ENCODE assay signal across 14 cellular contexts in genomic region chr10:11141571-11142091, GRCh38.
DNase-seq lines count a peak whose midpoint lies in the region; ATAC-seq and TF ChIP-seq lines count a peak whose summit lies in the region.
"Had no signal": no experiment of that assay in that cellular context is flagged by ENCODE, and none has a peak within 500 bp of the region (broad histone marks: within the 10 kb centered on the region; RNA-seq: fewer than 3 reads in every experiment).

No MANE protein-coding gene starts in this region.

- H3K4me1 Mint-ChIP-seq in activated naive CD4-positive, alpha-beta T cell treated with anti-CD3 and anti-CD28 coated beads for 36 hours (ENCODE audit: low read depth): peaks cover 60% of the 10 kb centered on the region
- peaks cover 70 to 80% (median 74%) of the 10 kb centered on the region in 3 donors for H3K4me1 Mint-ChIP-seq in T-cell
- H3K4me1 Mint-ChIP-seq in stimulated activated naive CD8-positive, alpha-beta T cell treated with anti-CD3 and anti-CD28 coated beads, Interleukin-15, amount 100 ng/mL, for 72 hours: peaks cover 74% of the 10 kb centered on the region

- peak in 1 of 4 experiments; percentile 9 for ATAC-seq in T-cell (replicated peaks in 1 of 4)
- ATAC-seq in stimulated activated naive CD8-positive, alpha-beta T cell treated with anti-CD3 and anti-CD28 coated beads, Interleukin-15, amount 100 ng/mL, for 72 hours: no peak
- ATAC-seq in GM18520 (IDR thresholded peaks at IDR 0.05; ENCODE audit: unreplicated experiment): no peak
- ATAC-seq in left cardiac atrium: no peak

- H3K36me3 Mint-ChIP-seq in activated naive CD4-positive, alpha-beta T cell treated with anti-CD3 and anti-CD28 coated beads for 36 hours (ENCODE audit: low read depth): no peaks in the 10 kb centered on the region
- no peaks in the 10 kb centered on the region for H3K36me3 Mint-ChIP-seq in T-cell

- no peak overlapping the region for H3K4me3 ChIP-seq in epithelial cell of esophagus (ENCODE audit: low read length)
- H3K4me3 ChIP-seq: cardiac muscle cell, esophagus squamous epithelium, skin epidermis, vagina had no signal

- TF ChIP-seq CTCF in epithelial cell of esophagus (IDR thresholded peaks at IDR 0.05; ENCODE audit: insufficient read depth, low read depth, low read length, missing control alignments): no peak

- H3K9me3 Mint-ChIP-seq in activated naive CD4-positive, alpha-beta T cell treated with anti-CD3 and anti-CD28 coated beads for 36 hours: no peaks in the 10 kb centered on the region
- H3K9me3 Mint-ChIP-seq in T-cell: no peaks in the 10 kb centered on the region
- H3K9me3 Mint-ChIP-seq in stimulated activated naive CD8-positive, alpha-beta T cell treated with anti-CD3 and anti-CD28 coated beads, Interleukin-15, amount 100 ng/mL, for 72 hours: no peaks in the 10 kb centered on the region

- DNase-seq in activated naive CD4-positive, alpha-beta T cell treated with anti-CD3 and anti-CD28 coated beads for 36 hours: no peak
- no peak for DNase-seq in activated naive CD4-positive, alpha-beta T cell treated with Interleukin-2 at 50 U/mL for 16 hours
- DNase-seq in T-cell (no peak), epithelial cell of esophagus (ENCODE audit: low read depth) (peak; percentile 17), COLO668 (lab: John Stamatoyannopoulos, UW; ENCODE audit: unreplicated experiment) (no peak), left cardiac atrium (no peak)
- DNase-seq in stimulated activated naive CD8-positive, alpha-beta T cell treated with anti-CD3 and anti-CD28 coated beads, Interleukin-15, amount 100 ng/mL, for 72 hours: no peak
- DNase-seq: esophagus squamous epithelium, NCI-H1092, NCI-H774 had no signal

- intact Hi-C loops in activated naive CD4-positive, alpha-beta T cell treated with anti-CD3 and anti-CD28 coated beads for 36 hours (cut with micrococcal nuclease): loop anchor here (1.0 kb wide), 1 partner anchor 28 kb away; no protein-coding TSS in a partner anchor
- intact Hi-C loops in left cardiac atrium (cut with DNase I): no loop called here

- POLR2A ChIA-PET in T-cell (lab: Charles Lee): interaction anchor here (0.6 to 1.1 kb wide), 3 partner anchors 9 to 18 kb away, joined by 3 to 8 read pairs (median 4); no protein-coding TSS in a partner anchor

- CTCF ChIA-PET in activated naive CD4-positive, alpha-beta T cell treated with anti-CD3 and anti-CD28 coated beads for 36 hours (lab: Charles Lee): interaction anchor here (0.6 to 1.6 kb wide), 4 partner anchors 9 to 205 kb away, joined by 3 to 6 read pairs (median 4); no protein-coding TSS in a partner anchor
- CTCF ChIA-PET in T-cell (lab: Charles Lee): interaction anchor here in 1 of 2 donors (0.5 to 0.7 kb wide), 2 partner anchors 22 to 49 kb away, joined by 3 to 10 read pairs; no protein-coding TSS in a partner anchor

- no peaks in the 10 kb centered on the region for H3K27me3 Mint-ChIP-seq in activated naive CD4-positive, alpha-beta T cell treated with anti-CD3 and anti-CD28 coated beads for 36 hours (ENCODE audit: low read depth)
- no peaks in the 10 kb centered on the region for H3K27me3 Mint-ChIP-seq in T-cell
- H3K27me3 Mint-ChIP-seq in stimulated activated naive CD8-positive, alpha-beta T cell treated with anti-CD3 and anti-CD28 coated beads, Interleukin-15, amount 100 ng/mL, for 72 hours: no peaks in the 10 kb centered on the region

- peak overlapping the region; percentile 55 for H3K4me3 Mint-ChIP-seq in activated naive CD4-positive, alpha-beta T cell treated with anti-CD3 and anti-CD28 coated beads for 36 hours
- peak overlapping the region in 2 of 3 donors; percentile 10 to 60 for H3K4me3 Mint-ChIP-seq in T-cell
- H3K4me3 Mint-ChIP-seq in stimulated activated naive CD8-positive, alpha-beta T cell treated with anti-CD3 and anti-CD28 coated beads, Interleukin-15, amount 100 ng/mL, for 72 hours: peak overlapping the region; percentile 66 to 68

- peak overlapping the region; percentile 75 for H3K27ac Mint-ChIP-seq in activated naive CD4-positive, alpha-beta T cell treated with anti-CD3 and anti-CD28 coated beads for 36 hours
- peak overlapping the region; percentile 91 to 94 for H3K27ac Mint-ChIP-seq in T-cell
- peak overlapping the region; percentile 20 to 49 for H3K27ac Mint-ChIP-seq in stimulated activated naive CD8-positive, alpha-beta T cell treated with anti-CD3 and anti-CD28 coated beads, Interleukin-15, amount 100 ng/mL, for 72 hours

Comparison
In these comparisons a context has a peak if more than half of its experiments do, and no peak if none do; other contexts are left out.
1. H3K27ac Mint-ChIP-seq: peak in every context shown above with its lines; median percentile 92 in T-cell; 75 in activated naive CD4-positive, alpha-beta T cell treated with anti-CD3 and anti-CD28 coated beads for 36 hours; 34 in stimulated activated naive CD8-positive, alpha-beta T cell treated with anti-CD3 and anti-CD28 coated beads, Interleukin-15, amount 100 ng/mL, for 72 hours.